2 cellular contexts compared by ENCODE assay signal in the genomic region with DNA sequence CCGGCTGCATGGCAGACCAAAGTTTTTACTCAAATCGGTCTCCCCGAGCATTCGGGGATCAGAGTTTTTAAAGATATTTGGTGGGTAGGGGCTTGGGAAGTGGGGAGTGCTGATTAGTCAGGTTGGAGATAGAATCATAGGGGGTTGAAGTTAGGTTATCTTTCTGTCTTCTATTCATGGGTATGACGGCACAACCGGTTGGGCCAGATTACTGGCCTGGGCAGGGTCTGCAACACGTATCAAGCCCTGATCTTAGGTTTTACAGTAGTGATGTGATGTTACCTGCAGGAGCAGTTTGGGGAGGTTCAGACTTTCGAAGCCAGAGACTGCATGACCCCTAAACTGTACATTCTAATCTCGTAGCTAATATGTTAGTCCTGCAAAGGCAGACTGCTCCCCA. TPM values are rescaled to one million over a fixed set of nuclear protein-coding genes. Genes with fewer than 3 reads are reported as not detected.
"Had no signal": no experiment of that assay in that cellular context is flagged by ENCODE, and none has a peak within 500 bp of the region (broad histone marks: within the 10 kb centered on the region; RNA-seq: fewer than 3 reads in every experiment).

No MANE protein-coding gene starts in this region.

RNA-seq across cellular contexts. Expression of gene POTEM, which starts 30.4 kb away (rescaled TPM):
- total RNA-seq: G401, GM12878 had no signal
